In the genomic region with DNA sequence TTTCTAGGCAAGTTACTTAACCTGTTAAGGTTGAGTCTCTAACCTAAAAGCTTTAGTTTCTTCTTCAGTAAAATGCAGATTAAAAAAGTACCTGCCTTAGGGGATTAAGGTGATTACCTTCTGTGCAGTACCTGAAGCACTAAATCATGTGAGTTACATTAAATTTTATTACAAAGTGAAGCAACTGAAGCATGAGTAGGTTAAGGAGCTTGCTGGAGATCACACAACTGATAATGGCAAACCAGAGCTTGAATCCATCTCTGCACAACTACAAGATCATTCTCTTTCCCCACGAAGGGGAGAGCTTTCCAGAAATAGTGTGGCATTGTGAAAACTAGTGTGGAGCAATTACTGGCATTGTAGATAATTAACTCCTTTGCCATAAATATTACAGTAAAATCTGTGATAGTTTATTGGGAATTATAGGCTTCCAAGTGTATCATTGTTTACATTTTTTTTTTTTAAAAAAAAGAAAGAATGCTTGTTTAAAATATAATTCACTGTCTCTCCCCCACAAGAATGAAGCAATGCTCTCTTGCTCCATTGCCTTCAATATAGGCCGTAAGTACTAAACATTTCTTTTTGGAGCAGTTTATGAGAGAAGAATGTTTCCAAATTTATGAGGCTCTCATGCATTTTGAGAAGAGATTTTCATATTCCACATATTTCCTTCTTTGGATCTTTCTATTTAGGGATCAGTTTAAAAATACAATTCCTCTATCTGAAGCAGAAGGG, we compare ENCODE assay signal across 1 cellular context.
TF ChIP-seq lines count a peak whose summit lies in the region.

No MANE protein-coding gene starts in this region.

TF ChIP-seq in endothelial cell of umbilical vein, 7 proteins besides CTCF, POLR2A, EP300 and RAD21:
- TF ChIP-seq FOS (IDR thresholded peaks at IDR 0.05; ENCODE audit: borderline replicate concordance, insufficient read depth, low read length) (no peak), GATA2 (IDR thresholded peaks at IDR 0.05; ENCODE audit: insufficient read depth, insufficient read length, low read depth, low read length) (peak; percentile 24), EZH2 (IDR thresholded peaks at IDR 0.05; ENCODE audit: borderline replicate concordance, low read depth, low read length, severe bottlenecking) (no peak), MYC (IDR thresholded peaks at IDR 0.05; ENCODE audit: low read depth, low read length) (no peak)
TF ChIP-seq in endothelial cell of umbilical vein: peak in this region for 1.
